In genomic region chr10:60290558-60290957, GRCh38 we compare ENCODE assay signal across 26 cellular contexts.
DNase-seq lines count a peak whose midpoint lies in the region; ATAC-seq, FAIRE-seq and TF ChIP-seq lines count a peak whose summit lies in the region.
"Had no signal": no experiment of that assay in that cellular context is flagged by ENCODE, and none has a peak within 500 bp of the region (broad histone marks: within the 10 kb centered on the region; RNA-seq: fewer than 3 reads in every experiment).

No MANE protein-coding gene starts in this region.

- DNase-seq in NCI-H524 (lab: John Stamatoyannopoulos, UW) (peak; percentile 8 to 43), NCI-H524 treated with DMSO at 0.1 percent for 48 hours (lab: John Stamatoyannopoulos, UW) (no peak), GM23338 (ENCODE audit: low spot score) (no peak), K562 (ENCODE audit: extremely low read depth in 1 of 4, low spot score in 3 of 4) (peak; percentile 27 to 56 (median 42)), amniotic stem cell (lab: John Stamatoyannopoulos, UW) (no peak), thyroid gland (no peak)
- DNase-seq in activated CD8-positive, alpha-beta memory T cell treated with anti-CD3 and anti-CD28 coated beads, Interleukin-2, amount 50 U/mL, for 4 hours, result no peak
- DNase-seq: activated CD8-positive, alpha-beta T cell treated with anti-CD3 and anti-CD28 coated beads for 36 hours; DMS53; dorsolateral prefrontal cortex; H7; IMR-90; midbrain; naive thymus-derived CD8-positive, alpha-beta T cell; NCI-H1092; NCI-H187 treated with DMSO at 0.1 percent for 48 hours; NCI-H446 treated with DMSO at 0.1 percent for 48 hours; Peyer's patch had no signal

- TF ChIP-seq CTCF in GM23338 (conservative IDR thresholded peaks at IDR 0.05; ENCODE audit: low read depth in 2 of 2) (no peak), K562 (IDR thresholded peaks at IDR 0.05 in 2 of 3, conservative IDR thresholded peaks at IDR 0.05 in 1 of 3; ENCODE audit: insufficient read depth in 2 of 3, low read depth in 1 of 3, low read length in 3 of 3) (no peak), thyroid gland (IDR thresholded peaks at IDR 0.05) (no peak)

- intact Hi-C loops in K562 (cut with micrococcal nuclease), result loop anchor here (10.0 kb wide), 1 partner anchor 494 kb away; no protein-coding TSS in a partner anchor
- intact Hi-C loops in thyroid gland (cut with DNase I), result no loop called here

- no peaks in the 10 kb centered on the region for H3K27me3 ChIP-seq in GM23338 (ENCODE audit: insufficient read depth)
- no peaks in the 10 kb centered on the region for H3K27me3 ChIP-seq in K562 (ENCODE audit: control insufficient read depth in 2 of 2, insufficient read depth in 2 of 2, low read length in 2 of 2)
- H3K27me3 ChIP-seq in thyroid gland, result no peaks in the 10 kb centered on the region
- H3K27me3 ChIP-seq: dorsolateral prefrontal cortex, gastroesophageal sphincter, Peyer's patch had no signal

- no peaks in the 10 kb centered on the region for H3K9me3 Mint-ChIP-seq in GM23338
- H3K9me3 Mint-ChIP-seq: activated CD8-positive, alpha-beta T cell treated with anti-CD3 and anti-CD28 coated beads for 36 hours; activated naive CD4-positive, alpha-beta T cell treated with anti-CD3 and anti-CD28 coated beads, Interleukin-2, amount 50 U/mL, for 72 hours; naive thymus-derived CD8-positive, alpha-beta T cell; stimulated activated naive CD8-positive, alpha-beta T cell treated with anti-CD3 and anti-CD28 coated beads, Interleukin-15, Interleukin-2, amounts not matched to agents 100 ng/mL and 50 ng/mL, for 24 hours had no signal

- no peak overlapping the region for H2AFZ ChIP-seq in GM23338
- no peak overlapping the region for H2AFZ ChIP-seq in K562 (ENCODE audit: low read depth, low read length)

- no peak overlapping the region for H3K4me3 ChIP-seq in GM23338
- H3K4me3 ChIP-seq in K562, result no peak overlapping the region
- H3K4me3 ChIP-seq in mesodermal cell (ENCODE audit: extremely low read depth, insufficient read depth, low read length, poor library complexity, severe bottlenecking), result no peak overlapping the region
- no peak overlapping the region for H3K4me3 ChIP-seq in thyroid gland (replicated peaks in 1 of 3)
- H3K4me3 ChIP-seq: gastroesophageal sphincter, Peyer's patch, skin epidermis had no signal

- peaks cover 14% of the 10 kb centered on the region; the same call in 2 of the 3 replicates for H3K4me1 Mint-ChIP-seq in GM23338

- H3K4me3 Mint-ChIP-seq in GM23338, result no peak overlapping the region
- H3K4me3 Mint-ChIP-seq: activated CD8-positive, alpha-beta T cell treated with anti-CD3 and anti-CD28 coated beads for 36 hours; naive thymus-derived CD8-positive, alpha-beta T cell; stimulated activated naive CD8-positive, alpha-beta T cell treated with anti-CD3 and anti-CD28 coated beads, Interleukin-15, Interleukin-2, amounts not matched to agents 100 ng/mL and 50 ng/mL, for 24 hours had no signal

- no peaks in the 10 kb centered on the region for H3K9me2 ChIP-seq in GM23338 (ENCODE audit: insufficient read depth)

- no peaks in the 10 kb centered on the region for H3K79me2 ChIP-seq in GM23338 (replicated peaks; ENCODE audit: insufficient read depth)
- H3K79me2 ChIP-seq in K562 (ENCODE audit: control insufficient read depth, insufficient read depth, low read length), result no peaks in the 10 kb centered on the region; the same call in 2 of the 3 replicates

- TF ChIP-seq POLR2A in K562 (conservative IDR thresholded peaks at IDR 0.05) (no peak), thyroid gland (IDR thresholded peaks at IDR 0.05) (no peak)

- H3K36me3 ChIP-seq in GM23338 (ENCODE audit: insufficient read depth) (no peaks in the 10 kb centered on the region), K562 (ENCODE audit: control insufficient read depth, insufficient read depth, low read length) (no peaks in the 10 kb centered on the region), mesodermal cell (ENCODE audit: control insufficient read depth, insufficient read depth, low read length) (no peaks in the 10 kb centered on the region), thyroid gland (no peaks in the 10 kb centered on the region)
- H3K36me3 ChIP-seq: gastroesophageal sphincter, Peyer's patch had no signal

- H3K36me3 Mint-ChIP-seq in GM23338 (ENCODE audit: low read depth), result no peaks in the 10 kb centered on the region
- H3K36me3 Mint-ChIP-seq: activated naive CD4-positive, alpha-beta T cell treated with anti-CD3 and anti-CD28 coated beads, Interleukin-2, amount 50 U/mL, for 72 hours; naive thymus-derived CD8-positive, alpha-beta T cell had no signal

- no peak for TF ChIP-seq RAD21 in K562 (CRISPR knock-in tag; conservative IDR thresholded peaks at IDR 0.05 in 1 of 2, IDR thresholded peaks at IDR 0.05 in 1 of 2)

- H3K4me2 ChIP-seq in GM23338 (no peak overlapping the region), K562 (ENCODE audit: insufficient read depth, low read length) (no peak overlapping the region)

- CTCF ChIA-PET in K562 (lab: Yijun Ruan, JAX; ENCODE audit: low intra/inter-chr PET ratio), result no interaction called here

- no peaks in the 10 kb centered on the region for H3K4me1 ChIP-seq in GM23338 (ENCODE audit: insufficient read depth)
- peaks cover 0 to 40% of the 10 kb centered on the region in 2 experiments; a peak in 4 of 5 replicates for H3K4me1 ChIP-seq in K562 (replicated peaks in 1 of 2; ENCODE audit: control insufficient read depth in 2 of 2, insufficient read depth in 2 of 2, low read length in 2 of 2)
- peaks cover 12% of the 10 kb centered on the region for H3K4me1 ChIP-seq in mesodermal cell (ENCODE audit: control insufficient read depth, insufficient read depth, low read length, poor library complexity, severe bottlenecking)
- peaks cover 0 to 16% of the 10 kb centered on the region in 2 donors for H3K4me1 ChIP-seq in thyroid gland
- H3K4me1 ChIP-seq: Peyer's patch had no signal

- no peak overlapping the region for H3K9ac ChIP-seq in K562 (ENCODE audit: insufficient read depth in 1 of 2, low read depth in 2 of 2, low read length in 2 of 2)

- no TSS peak for BruUV-seq in K562 (replicated peaks; lab: Mats Ljungman, UMichigan)

- no peaks in the 10 kb centered on the region for H3K27me3 Mint-ChIP-seq in GM23338 (ENCODE audit: insufficient read depth, low read depth, poor library complexity)
- H3K27me3 Mint-ChIP-seq: activated CD8-positive, alpha-beta T cell treated with anti-CD3 and anti-CD28 coated beads for 36 hours had no signal

- no peak for FAIRE-seq in K562 (lab: Jason Lieb, UNC)
- FAIRE-seq: G401.6, TTC549 had no signal

- POLR2A ChIA-PET in K562 (lab: Yijun Ruan, JAX), result interaction anchor here (0.8 kb wide), 1 partner anchor 22 kb away, joined by 3 read pairs; no protein-coding TSS in a partner anchor

- no peak for TF ChIP-seq EP300 in K562 (IDR thresholded peaks at IDR 0.05; ENCODE audit: low read length)

- H3K27ac Mint-ChIP-seq in GM23338, result no peak overlapping the region
- H3K27ac Mint-ChIP-seq: activated CD8-positive, alpha-beta T cell treated with anti-CD3 and anti-CD28 coated beads for 36 hours; activated naive CD4-positive, alpha-beta T cell treated with anti-CD3 and anti-CD28 coated beads, Interleukin-2, amount 50 U/mL, for 72 hours; naive thymus-derived CD8-positive, alpha-beta T cell; stimulated activated naive CD8-positive, alpha-beta T cell treated with anti-CD3 and anti-CD28 coated beads, Interleukin-15, Interleukin-2, amounts not matched to agents 100 ng/mL and 50 ng/mL, for 24 hours had no signal

- H3K9me1 ChIP-seq in K562 (ENCODE audit: control insufficient read depth, insufficient read depth, low read length), result no peaks in the 10 kb centered on the region

- no peaks in the 10 kb centered on the region for H3K9me3 ChIP-seq in K562 (replicated peaks; ENCODE audit: control insufficient read depth, insufficient read depth, low read depth, low read length)
- H3K9me3 ChIP-seq in mesodermal cell (ENCODE audit: control insufficient read depth, low read length), result no peaks in the 10 kb centered on the region
- no peaks in the 10 kb centered on the region for H3K9me3 ChIP-seq in thyroid gland
- H3K9me3 ChIP-seq: gastroesophageal sphincter, Peyer's patch had no signal

- 0 out of 3 replicates have a peak, but pooled peaks have one; percentile 27 for ATAC-seq in GM23338
- ATAC-seq in K562, result peak; percentile 40; the same call in 2 of the 3 replicates
- ATAC-seq: activated CD8-positive, alpha-beta T cell treated with anti-CD3 and anti-CD28 coated beads for 36 hours; activated naive CD4-positive, alpha-beta T cell treated with anti-CD3 and anti-CD28 coated beads, Interleukin-2, amount 50 U/mL, for 72 hours; gastroesophageal sphincter; left lobe of liver; naive thymus-derived CD8-positive, alpha-beta T cell had no signal

- in situ Hi-C loops in K562 (cut with MboI), result no loop called here

- H4K20me1 ChIP-seq in GM23338 (replicated peaks; ENCODE audit: insufficient read depth), result no peaks in the 10 kb centered on the region
- H4K20me1 ChIP-seq in K562 (replicated peaks; ENCODE audit: control insufficient read depth, insufficient read depth, low read length), result no peaks in the 10 kb centered on the region

- no peaks in the 10 kb centered on the region for H3F3A ChIP-seq in GM23338 (replicated peaks; ENCODE audit: low read depth)

- H3K27ac ChIP-seq in GM23338 (ENCODE audit: low read depth) (no peak overlapping the region), K562 (ENCODE audit: extremely low read depth, low read depth, low read length) (no peak overlapping the region), mesodermal cell (ENCODE audit: low read depth, low read length, severe bottlenecking) (peak overlapping the region; percentile 33), thyroid gland (no peak overlapping the region)
- H3K27ac ChIP-seq: Peyer's patch, skin epidermis had no signal

TF ChIP-seq in K562, 482 proteins besides CTCF, POLR2A, EP300 and RAD21:
- peak; percentile 86 for TF ChIP-seq NFIC (IDR thresholded peaks at IDR 0.05)
- TF ChIP-seq SP2 (IDR thresholded peaks at IDR 0.05; ENCODE audit: extremely low read depth, low read depth, low read length, poor library complexity, severe bottlenecking), result no peak
- TF ChIP-seq ZNF830 (CRISPR knock-in tag; IDR thresholded peaks at IDR 0.05), result no peak

Comparison
In these comparisons a context has a peak if more than half of its experiments do, and no peak if none do; other contexts are left out.
1. DNase-seq: peak in NCI-H524 (2 of 2) and K562 (4 of 4); none in NCI-H524 treated with DMSO at 0.1 percent for 48 hours (single experiment), GM23338 (single experiment), amniotic stem cell (single experiment), thyroid gland (0 of 2) and activated CD8-positive, alpha-beta memory T cell treated with anti-CD3 and anti-CD28 coated beads, Interleukin-2, amount 50 U/mL, for 4 hours (single experiment).